8 cellular contexts compared by ENCODE assay signal in the genomic region with DNA sequence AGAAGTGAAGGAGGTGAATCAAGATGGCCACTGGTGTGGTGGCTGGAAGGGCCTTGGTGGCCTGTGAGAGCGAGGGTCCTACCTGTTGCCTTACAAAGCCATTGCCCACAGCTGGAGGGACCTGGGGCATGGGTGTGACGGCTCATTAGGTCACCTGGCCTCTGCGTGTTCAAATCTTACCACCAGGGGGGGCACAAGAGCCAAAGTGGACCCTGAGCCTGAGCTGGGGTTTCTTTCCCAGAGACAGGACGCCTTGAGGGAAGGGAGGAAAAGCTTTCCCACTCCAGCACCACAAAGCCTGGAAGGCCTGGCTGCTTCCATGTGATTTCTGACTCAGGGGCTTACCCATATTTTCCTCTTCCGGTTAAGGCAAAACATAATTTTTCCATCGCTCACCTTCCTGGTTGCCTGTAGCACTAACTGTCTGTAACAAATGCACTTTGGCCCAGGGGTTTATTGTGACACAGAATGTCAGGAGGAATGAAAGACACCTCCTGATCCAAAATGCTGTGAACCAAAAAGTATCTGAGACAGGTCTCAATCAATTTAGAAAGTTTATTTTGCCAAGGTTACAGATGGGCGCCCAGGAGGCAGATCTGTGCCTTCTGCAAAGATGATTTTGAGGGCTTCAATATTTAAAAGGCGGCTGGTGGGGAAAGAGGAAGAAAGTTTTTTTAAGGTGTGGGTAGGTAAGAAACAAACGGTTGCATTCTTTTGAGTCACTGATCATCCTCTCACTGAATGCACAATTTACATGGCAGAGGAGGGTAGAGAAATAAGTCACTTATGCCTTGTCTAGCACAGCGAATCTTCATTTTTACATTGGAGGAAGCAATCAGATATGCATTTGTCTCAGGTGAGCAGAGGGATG.
A peak's percentile ranks its signal among the peaks of the same experiment; 100 is the strongest.
DNase-seq lines count a peak whose midpoint lies in the region; ATAC-seq and TF ChIP-seq lines count a peak whose summit lies in the region.

No MANE protein-coding gene starts in this region.

- H3K4me3 ChIP-seq in HL-60 (replicated peaks; ENCODE audit: insufficient read depth, low read length) (no peak overlapping the region), OCI-LY3 (ENCODE audit: low read length) (no peak overlapping the region), fibroblast of mammary gland (ENCODE audit: control insufficient read depth, low read depth, low read length) (no peak overlapping the region)

- no peaks in the 10 kb centered on the region for H4K20me1 ChIP-seq in OCI-LY3 (ENCODE audit: insufficient read depth, low read length)

- H3K9me3 ChIP-seq in OCI-LY3 (ENCODE audit: insufficient read depth, low read length): no peaks in the 10 kb centered on the region

- TF ChIP-seq CTCF in HL-60 (IDR thresholded peaks at IDR 0.05; ENCODE audit: insufficient read depth, low read length) (peak; percentile 80), OCI-LY3 (IDR thresholded peaks at IDR 0.05; ENCODE audit: low read depth, low read length) (peak; percentile 75), fibroblast of mammary gland (conservative IDR thresholded peaks at IDR 0.05; ENCODE audit: control insufficient read depth, insufficient read depth, low read depth, low read length) (peak; percentile 91), nephron progenitor cell (IDR thresholded peaks at IDR 0.05) (peak; percentile 91)

- no peaks in the 10 kb centered on the region for H3K36me3 ChIP-seq in OCI-LY3 (replicated peaks; ENCODE audit: low read depth, low read length)

- H2AFZ ChIP-seq in OCI-LY3 (ENCODE audit: low read depth, low read length): no peak overlapping the region

- no peak overlapping the region for H3K27ac ChIP-seq in HL-60 (replicated peaks)
- H3K27ac ChIP-seq in OCI-LY3 (ENCODE audit: low read length): no peak overlapping the region

- H3K27me3 Mint-ChIP-seq in nephron progenitor cell (ENCODE audit: low read depth, poor library complexity): peaks cover 31% of the 10 kb centered on the region

- ATAC-seq in HG02870 (IDR thresholded peaks at IDR 0.05; ENCODE audit: unreplicated experiment): no peak

- peaks cover 36% of the 10 kb centered on the region for H3K27me3 ChIP-seq in HL-60 (ENCODE audit: insufficient read depth, poor library complexity, severe bottlenecking)
- peaks cover 49% of the 10 kb centered on the region for H3K27me3 ChIP-seq in OCI-LY3 (ENCODE audit: low read depth, low read length)

- no peaks in the 10 kb centered on the region for H3K36me3 Mint-ChIP-seq in nephron progenitor cell (ENCODE audit: low read depth)

- H3K4me1 Mint-ChIP-seq in nephron progenitor cell: peaks cover 63% of the 10 kb centered on the region

- H3K4me3 Mint-ChIP-seq in nephron progenitor cell: no peak overlapping the region

- H3K4me1 ChIP-seq in OCI-LY3 (ENCODE audit: low read length): peaks cover 11% of the 10 kb centered on the region

- no peak overlapping the region for H3K9ac ChIP-seq in OCI-LY3 (ENCODE audit: low read length)

- no peaks in the 10 kb centered on the region for H3K79me2 ChIP-seq in OCI-LY3 (ENCODE audit: low read length)

- H3K27ac Mint-ChIP-seq in nephron progenitor cell: no peak overlapping the region

- H3K4me2 ChIP-seq in OCI-LY3 (ENCODE audit: low read length): peak overlapping the region; percentile 33

- H3K9me3 Mint-ChIP-seq in nephron progenitor cell: no peaks in the 10 kb centered on the region

- peak; percentile 77 for DNase-seq in DMS79 treated with DMSO at 0.1 percent for 48 hours (lab: John Stamatoyannopoulos, UW)
- peak; percentile 28 to 65 for DNase-seq in HL-60 (ENCODE audit: low read depth in 1 of 2, low spot score in 1 of 2)
- DNase-seq in activated T-cell treated with anti-CD3 and anti-CD28 coated beads, Interleukin-2, amount 50 U/mL, for 48 hours: peak; percentile 86 to 88
- peak; percentile 88 for DNase-seq in fibroblast of mammary gland (ENCODE audit: low read depth)
- DNase-seq in nephron progenitor cell: peak; percentile 92
- peak; percentile 60 for DNase-seq in stimulated activated naive CD4-positive, alpha-beta T cell treated with Interleukin-2 at 50 U/mL for 16 hours (lab: John Stamatoyannopoulos, UW)
